8 cellular contexts compared by ENCODE assay signal in the genomic region with DNA sequence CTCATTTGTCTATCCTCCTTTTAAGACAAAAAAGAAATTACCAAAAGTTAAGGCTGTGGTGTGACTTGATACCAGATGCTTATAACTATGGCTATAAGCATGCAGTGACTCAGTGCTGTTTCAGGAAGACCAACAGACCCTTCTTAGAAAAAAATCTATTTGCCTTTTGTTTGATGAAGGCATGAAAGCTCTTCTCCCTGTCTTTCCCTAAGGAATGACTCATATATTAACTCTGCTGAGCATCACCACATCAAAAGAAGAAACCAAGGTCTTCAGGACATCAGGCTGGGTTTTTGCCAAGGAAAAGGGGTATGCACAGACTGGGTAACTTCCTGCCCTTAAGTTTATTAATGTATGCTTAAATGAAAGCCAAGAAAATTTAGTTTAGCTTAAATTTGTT. TPM values are rescaled to one million over a fixed set of nuclear protein-coding genes. Genes with fewer than 3 reads are reported as not detected.
DNase-seq lines count a peak whose midpoint lies in the region; ATAC-seq and TF ChIP-seq lines count a peak whose summit lies in the region.

No MANE protein-coding gene starts in this region.

- ATAC-seq in HG03432 (IDR thresholded peaks at IDR 0.05; ENCODE audit: unreplicated experiment) (no peak), GM19467 (IDR thresholded peaks at IDR 0.05; ENCODE audit: unreplicated experiment) (no peak)

- peak overlapping the region; percentile 53 for H3K27ac ChIP-seq in effector memory CD4-positive, alpha-beta T cell (ENCODE audit: insufficient read depth, low read length, poor library complexity, severe bottlenecking)

- H3K36me3 ChIP-seq in effector memory CD4-positive, alpha-beta T cell (ENCODE audit: control insufficient read depth, insufficient read depth, low read length), result peaks cover 3% of the 10 kb centered on the region

- peak; percentile 97 for DNase-seq in H4 (ENCODE audit: low spot score)
- peak; percentile 99 for DNase-seq in SK-MEL-5 (ENCODE audit: low read depth, low spot score)
- peak in 1 of 3 donors; percentile 16 for DNase-seq in effector memory CD4-positive, alpha-beta T cell
- peak; percentile 81 for DNase-seq in retinal pigment epithelial cell (ENCODE audit: low read depth)
- no peak for DNase-seq in activated CD8-positive, alpha-beta memory T cell treated with anti-CD3 and anti-CD28 coated beads, Interleukin-2, amount 50 U/mL, for 4 hours
- no peak for DNase-seq in NOMO-1 treated with DMSO at 0.1 percent for 48 hours (lab: John Stamatoyannopoulos, UW; ENCODE audit: unreplicated experiment)

- no peak overlapping the region for H3K4me3 ChIP-seq in effector memory CD4-positive, alpha-beta T cell (ENCODE audit: insufficient read depth, low read depth, low read length, poor library complexity, severe bottlenecking)
- no peak overlapping the region for H3K4me3 ChIP-seq in retinal pigment epithelial cell (ENCODE audit: low read length)

- H3K4me1 ChIP-seq in effector memory CD4-positive, alpha-beta T cell (ENCODE audit: control insufficient read depth, insufficient read depth, low read length, poor library complexity, severe bottlenecking), result peaks cover 4% of the 10 kb centered on the region

- no peaks in the 10 kb centered on the region for H3K9me3 ChIP-seq in effector memory CD4-positive, alpha-beta T cell (ENCODE audit: control insufficient read depth, low read length)

- in situ Hi-C loops in SK-MEL-5 (cut with HindIII; ENCODE audit: low pct_unique_long_range_greater_than_20kb, low sequenced_read_pairs), result no loop called here

- no peaks in the 10 kb centered on the region for H3K27me3 ChIP-seq in effector memory CD4-positive, alpha-beta T cell (replicated peaks; ENCODE audit: control insufficient read depth, insufficient read depth, low read length, poor library complexity, severe bottlenecking)

- no peak for TF ChIP-seq CTCF in retinal pigment epithelial cell (conservative IDR thresholded peaks at IDR 0.05; ENCODE audit: low read depth, low read length)

RNA-seq across cellular contexts. Expression of a gene that starts 47.1 kb away (rescaled TPM):
- total RNA-seq in H4 (2014; rRNA removed; shearing (Covaris generic)), result 224 and 239 TPM in 2 replicates
- 505 and 568 TPM in 2 replicates for total RNA-seq in SK-MEL-5 (2014; rRNA removed; shearing (Covaris generic))
- 233 and 304 TPM in 2 replicates for polyA plus RNA-seq in SK-MEL-5 (2015; cell fraction: cytosol; rRNA removed)
- polyA plus RNA-seq in SK-MEL-5 (2015; cell fraction: nucleus; rRNA removed), result 1,128 and 1,243 TPM in 2 replicates

RNA-seq across cellular contexts. Expression of a gene that starts 47.3 kb away (rescaled TPM):
- total RNA-seq in H4 (2014; rRNA removed; shearing (Covaris generic)), result 39.9 and 52.3 TPM in 2 replicates
- 104 and 125 TPM in 2 replicates for total RNA-seq in SK-MEL-5 (2014; rRNA removed; shearing (Covaris generic))
- polyA plus RNA-seq in SK-MEL-5 (2015; cell fraction: cytosol; rRNA removed), result 111 and 135 TPM in 2 replicates
- polyA plus RNA-seq in SK-MEL-5 (2015; cell fraction: nucleus; rRNA removed), result 87.7 and 153 TPM in 2 replicates

Comparison
In these comparisons a context has a peak if more than half of its experiments do, and no peak if none do; other contexts are left out.
1. DNase-seq: peak in H4 (single experiment), SK-MEL-5 (single experiment) and retinal pigment epithelial cell (single experiment); none in activated CD8-positive, alpha-beta memory T cell treated with anti-CD3 and anti-CD28 coated beads, Interleukin-2, amount 50 U/mL, for 4 hours (single experiment) and NOMO-1 treated with DMSO at 0.1 percent for 48 hours (single experiment).